19 cellular contexts compared by ENCODE assay signal in genomic region chr4:117514779-117515178, GRCh38.
"Had no signal": no experiment of that assay in that cellular context is flagged by ENCODE, and none has a peak within 500 bp of the region (broad histone marks: within the 10 kb centered on the region; RNA-seq: fewer than 3 reads in every experiment).

No MANE protein-coding gene starts in this region.

- H3K36me3 ChIP-seq: colonic mucosa, left ventricle myocardium inferior, lower lobe of right lung, tibial nerve, upper lobe of right lung, vagina had no signal

- H3K4me1 ChIP-seq: colonic mucosa, left ventricle myocardium inferior, lower lobe of right lung, testis, tibial nerve, upper lobe of right lung, vagina had no signal

- H3K4me3 ChIP-seq: colonic mucosa, left ventricle myocardium inferior, lower lobe of right lung, testis, tibial nerve, upper lobe of right lung, vagina had no signal

- DNase-seq: colonic mucosa; effector CD4-positive, alpha-beta T cell; kidney; left cardiac atrium; left ventricle myocardium inferior; lower lobe of right lung; naive B cell; posterior cingulate gyrus; stimulated activated CD4-positive, alpha-beta T cell treated with anti-CD3 and anti-CD28 coated beads, Interleukin-2, amount 100 ng/mL, for 24 hours; stimulated activated CD4-positive, alpha-beta T cell treated with anti-CD3 and anti-CD28 coated beads, Interleukin-4, amount 100 ng/mL, for 4 hours; stimulated activated naive B cell treated with anti-CD40 and anti-IgM and Interleukin-4, amounts not matched to agents 10 μg/mL and 1 μg/mL and 100 μg/mL, for 72 hours; stimulated activated naive CD8-positive, alpha-beta T cell treated with anti-CD3 and anti-CD28 coated beads, Interleukin-15, amount 100 ng/mL, for 72 hours; testis; upper lobe of right lung had no signal

- ATAC-seq: esophagus mucosa; left cardiac atrium; lower lobe of right lung; sciatic nerve; stimulated activated naive B cell treated with anti-CD40 and anti-IgM and Interleukin-4, amounts not matched to agents 10 μg/mL and 1 μg/mL and 100 μg/mL, for 72 hours; stimulated activated naive CD8-positive, alpha-beta T cell treated with anti-CD3 and anti-CD28 coated beads, Interleukin-15, amount 100 ng/mL, for 72 hours; upper lobe of right lung had no signal

- H3K36me3 Mint-ChIP-seq: memory B cell; naive B cell; stimulated activated naive B cell treated with anti-CD40 and anti-IgM and Interleukin-4, amounts not matched to agents 10 μg/mL and 1 μg/mL and 100 μg/mL, for 72 hours had no signal

- H3K27me3 ChIP-seq: colonic mucosa, testis, tibial nerve, upper lobe of right lung, vagina had no signal

- H3K27ac Mint-ChIP-seq: memory B cell; naive B cell; stimulated activated naive B cell treated with anti-CD40 and anti-IgM and Interleukin-4, amounts not matched to agents 10 μg/mL and 1 μg/mL and 100 μg/mL, for 72 hours; stimulated activated naive CD8-positive, alpha-beta T cell treated with anti-CD3 and anti-CD28 coated beads, Interleukin-15, amount 100 ng/mL, for 72 hours had no signal

- H3K27ac ChIP-seq: colonic mucosa, left ventricle myocardium inferior, lower lobe of right lung, testis, tibial nerve, upper lobe of right lung, vagina had no signal
